In the genomic region with DNA sequence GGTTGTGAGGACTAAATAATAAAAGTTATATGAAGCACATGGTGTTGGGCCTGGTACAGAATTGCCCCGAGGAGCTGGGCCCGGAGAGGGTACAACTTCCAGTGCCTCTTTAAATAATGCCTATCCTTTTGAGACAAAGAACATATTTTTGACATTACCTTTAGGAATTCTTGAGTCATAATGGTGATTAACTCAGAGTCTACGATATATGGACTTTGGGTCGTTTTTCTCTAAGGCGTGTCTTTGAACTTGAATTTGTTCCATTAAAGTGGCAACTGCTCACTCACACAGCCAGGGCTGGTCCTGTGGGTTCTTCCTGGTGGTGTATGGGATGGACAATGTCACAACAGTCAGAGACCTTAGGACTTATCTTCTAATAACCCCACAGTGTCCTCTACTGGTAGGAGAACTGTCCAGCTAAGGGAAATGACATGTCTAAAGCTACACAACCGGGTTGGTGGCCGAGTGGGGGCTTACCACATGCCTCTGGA, we compare ENCODE assay signal across 1 cellular context.
A peak's percentile ranks its signal among the peaks of the same experiment; 100 is the strongest.
TF ChIP-seq lines count a peak whose summit lies in the region.

No MANE protein-coding gene starts in this region.

TF ChIP-seq in K562, 482 proteins besides CTCF, POLR2A, EP300 and RAD21 (continued from another document):
- TF ChIP-seq, protein P1, sequence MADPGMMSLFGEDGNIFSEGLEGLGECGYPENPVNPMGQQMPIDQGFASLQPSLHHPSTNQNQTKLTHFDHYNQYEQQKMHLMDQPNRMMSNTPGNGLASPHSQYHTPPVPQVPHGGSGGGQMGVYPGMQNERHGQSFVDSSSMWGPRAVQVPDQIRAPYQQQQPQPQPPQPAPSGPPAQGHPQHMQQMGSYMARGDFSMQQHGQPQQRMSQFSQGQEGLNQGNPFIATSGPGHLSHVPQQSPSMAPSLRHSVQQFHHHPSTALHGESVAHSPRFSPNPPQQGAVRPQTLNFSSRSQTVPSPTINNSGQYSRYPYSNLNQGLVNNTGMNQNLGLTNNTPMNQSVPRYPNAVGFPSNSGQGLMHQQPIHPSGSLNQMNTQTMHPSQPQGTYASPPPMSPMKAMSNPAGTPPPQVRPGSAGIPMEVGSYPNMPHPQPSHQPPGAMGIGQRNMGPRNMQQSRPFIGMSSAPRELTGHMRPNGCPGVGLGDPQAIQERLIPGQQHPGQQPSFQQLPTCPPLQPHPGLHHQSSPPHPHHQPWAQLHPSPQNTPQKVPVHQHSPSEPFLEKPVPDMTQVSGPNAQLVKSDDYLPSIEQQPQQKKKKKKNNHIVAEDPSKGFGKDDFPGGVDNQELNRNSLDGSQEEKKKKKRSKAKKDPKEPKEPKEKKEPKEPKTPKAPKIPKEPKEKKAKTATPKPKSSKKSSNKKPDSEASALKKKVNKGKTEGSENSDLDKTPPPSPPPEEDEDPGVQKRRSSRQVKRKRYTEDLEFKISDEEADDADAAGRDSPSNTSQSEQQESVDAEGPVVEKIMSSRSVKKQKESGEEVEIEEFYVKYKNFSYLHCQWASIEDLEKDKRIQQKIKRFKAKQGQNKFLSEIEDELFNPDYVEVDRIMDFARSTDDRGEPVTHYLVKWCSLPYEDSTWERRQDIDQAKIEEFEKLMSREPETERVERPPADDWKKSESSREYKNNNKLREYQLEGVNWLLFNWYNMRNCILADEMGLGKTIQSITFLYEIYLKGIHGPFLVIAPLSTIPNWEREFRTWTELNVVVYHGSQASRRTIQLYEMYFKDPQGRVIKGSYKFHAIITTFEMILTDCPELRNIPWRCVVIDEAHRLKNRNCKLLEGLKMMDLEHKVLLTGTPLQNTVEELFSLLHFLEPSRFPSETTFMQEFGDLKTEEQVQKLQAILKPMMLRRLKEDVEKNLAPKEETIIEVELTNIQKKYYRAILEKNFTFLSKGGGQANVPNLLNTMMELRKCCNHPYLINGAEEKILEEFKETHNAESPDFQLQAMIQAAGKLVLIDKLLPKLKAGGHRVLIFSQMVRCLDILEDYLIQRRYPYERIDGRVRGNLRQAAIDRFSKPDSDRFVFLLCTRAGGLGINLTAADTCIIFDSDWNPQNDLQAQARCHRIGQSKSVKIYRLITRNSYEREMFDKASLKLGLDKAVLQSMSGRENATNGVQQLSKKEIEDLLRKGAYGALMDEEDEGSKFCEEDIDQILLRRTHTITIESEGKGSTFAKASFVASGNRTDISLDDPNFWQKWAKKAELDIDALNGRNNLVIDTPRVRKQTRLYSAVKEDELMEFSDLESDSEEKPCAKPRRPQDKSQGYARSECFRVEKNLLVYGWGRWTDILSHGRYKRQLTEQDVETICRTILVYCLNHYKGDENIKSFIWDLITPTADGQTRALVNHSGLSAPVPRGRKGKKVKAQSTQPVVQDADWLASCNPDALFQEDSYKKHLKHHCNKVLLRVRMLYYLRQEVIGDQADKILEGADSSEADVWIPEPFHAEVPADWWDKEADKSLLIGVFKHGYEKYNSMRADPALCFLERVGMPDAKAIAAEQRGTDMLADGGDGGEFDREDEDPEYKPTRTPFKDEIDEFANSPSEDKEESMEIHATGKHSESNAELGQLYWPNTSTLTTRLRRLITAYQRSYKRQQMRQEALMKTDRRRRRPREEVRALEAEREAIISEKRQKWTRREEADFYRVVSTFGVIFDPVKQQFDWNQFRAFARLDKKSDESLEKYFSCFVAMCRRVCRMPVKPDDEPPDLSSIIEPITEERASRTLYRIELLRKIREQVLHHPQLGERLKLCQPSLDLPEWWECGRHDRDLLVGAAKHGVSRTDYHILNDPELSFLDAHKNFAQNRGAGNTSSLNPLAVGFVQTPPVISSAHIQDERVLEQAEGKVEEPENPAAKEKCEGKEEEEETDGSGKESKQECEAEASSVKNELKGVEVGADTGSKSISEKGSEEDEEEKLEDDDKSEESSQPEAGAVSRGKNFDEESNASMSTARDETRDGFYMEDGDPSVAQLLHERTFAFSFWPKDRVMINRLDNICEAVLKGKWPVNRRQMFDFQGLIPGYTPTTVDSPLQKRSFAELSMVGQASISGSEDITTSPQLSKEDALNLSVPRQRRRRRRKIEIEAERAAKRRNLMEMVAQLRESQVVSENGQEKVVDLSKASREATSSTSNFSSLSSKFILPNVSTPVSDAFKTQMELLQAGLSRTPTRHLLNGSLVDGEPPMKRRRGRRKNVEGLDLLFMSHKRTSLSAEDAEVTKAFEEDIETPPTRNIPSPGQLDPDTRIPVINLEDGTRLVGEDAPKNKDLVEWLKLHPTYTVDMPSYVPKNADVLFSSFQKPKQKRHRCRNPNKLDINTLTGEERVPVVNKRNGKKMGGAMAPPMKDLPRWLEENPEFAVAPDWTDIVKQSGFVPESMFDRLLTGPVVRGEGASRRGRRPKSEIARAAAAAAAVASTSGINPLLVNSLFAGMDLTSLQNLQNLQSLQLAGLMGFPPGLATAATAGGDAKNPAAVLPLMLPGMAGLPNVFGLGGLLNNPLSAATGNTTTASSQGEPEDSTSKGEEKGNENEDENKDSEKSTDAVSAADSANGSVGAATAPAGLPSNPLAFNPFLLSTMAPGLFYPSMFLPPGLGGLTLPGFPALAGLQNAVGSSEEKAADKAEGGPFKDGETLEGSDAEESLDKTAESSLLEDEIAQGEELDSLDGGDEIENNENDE (IDR thresholded peaks at IDR 0.05; ENCODE audit: low read depth, low read length): no peak
- peak; percentile 41; the same call in 1 of the 2 replicates for TF ChIP-seq FOSL1 (tag; conservative IDR thresholded peaks at IDR 0.05)
- peak in 1 of 2 experiments; percentile 44; a peak in 1 of 3 replicates for TF ChIP-seq CBX3 (IDR thresholded peaks at IDR 0.05; ENCODE audit: borderline replicate concordance in 1 of 2, low read length in 2 of 2)
- TF ChIP-seq CEBPB (tag; IDR thresholded peaks at IDR 0.05): peak; percentile 62
- TF ChIP-seq EHMT2 (IDR thresholded peaks at IDR 0.05): 0 out of 2 replicates have a peak, but pooled peaks have one; percentile 12
- no peak for TF ChIP-seq MIER1 (IDR thresholded peaks at IDR 0.05; ENCODE audit: low read depth)
- TF ChIP-seq, protein P2, sequence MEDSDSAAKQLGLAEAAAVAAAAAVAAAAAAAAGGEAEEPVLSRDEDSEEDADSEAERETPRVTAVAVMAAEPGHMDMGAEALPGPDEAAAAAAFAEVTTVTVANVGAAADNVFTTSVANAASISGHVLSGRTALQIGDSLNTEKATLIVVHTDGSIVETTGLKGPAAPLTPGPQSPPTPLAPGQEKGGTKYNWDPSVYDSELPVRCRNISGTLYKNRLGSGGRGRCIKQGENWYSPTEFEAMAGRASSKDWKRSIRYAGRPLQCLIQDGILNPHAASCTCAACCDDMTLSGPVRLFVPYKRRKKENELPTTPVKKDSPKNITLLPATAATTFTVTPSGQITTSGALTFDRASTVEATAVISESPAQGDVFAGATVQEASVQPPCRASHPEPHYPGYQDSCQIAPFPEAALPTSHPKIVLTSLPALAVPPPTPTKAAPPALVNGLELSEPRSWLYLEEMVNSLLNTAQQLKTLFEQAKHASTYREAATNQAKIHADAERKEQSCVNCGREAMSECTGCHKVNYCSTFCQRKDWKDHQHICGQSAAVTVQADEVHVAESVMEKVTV (CRISPR knock-in tag; IDR thresholded peaks at IDR 0.05): 0 out of 2 replicates have a peak, but pooled peaks have one; percentile 21
- peak; percentile 28; the same call in 1 of the 2 replicates for TF ChIP-seq ESRRA (IDR thresholded peaks at IDR 0.05; ENCODE audit: borderline replicate concordance, low read depth)
- TF ChIP-seq KLF16 (IDR thresholded peaks at IDR 0.05): peak; percentile 46; the same call in 1 of the 2 replicates
- no peak for TF ChIP-seq GATAD2A (IDR thresholded peaks at IDR 0.05)
